ENCODE assay signal across 21 cellular contexts in genomic region chr9:126630458-126631237, GRCh38. TPM values are rescaled to one million over a fixed set of nuclear protein-coding genes. Genes with fewer than 3 reads are reported as not detected.
DNase-seq lines count a peak whose midpoint lies in the region; ATAC-seq and TF ChIP-seq lines count a peak whose summit lies in the region.
"Had no signal": no experiment of that assay in that cellular context is flagged by ENCODE, and none has a peak within 500 bp of the region (broad histone marks: within the 10 kb centered on the region; RNA-seq: fewer than 3 reads in every experiment).

No MANE protein-coding gene starts in this region.

- POLR2A ChIA-PET in MCF 10A (lab: Yijun Ruan, JAX), result no interaction called here

- H3K27ac ChIP-seq in breast epithelium (peak overlapping the region in 1 of 2 donors; percentile 43), endodermal cell (ENCODE audit: low read depth, low read length) (no peak overlapping the region)
- H3K27ac ChIP-seq: vagina had no signal

- peak; percentile 38 for ATAC-seq in stimulated activated effector memory CD8-positive, alpha-beta T cell treated with anti-CD3 and anti-CD28 coated beads, Interleukin-12 subunit alpha, Interleukin-12 subunit beta, amount 100 ng/mL, for 72 hours
- ATAC-seq: sciatic nerve had no signal

- H3K4me3 Mint-ChIP-seq in MCF 10A (ENCODE audit: unreplicated experiment) (no peak overlapping the region), endodermal cell (no peak overlapping the region)
- H3K4me3 Mint-ChIP-seq in stimulated activated effector memory CD8-positive, alpha-beta T cell treated with anti-CD3 and anti-CD28 coated beads, Interleukin-12 subunit alpha, Interleukin-12 subunit beta, amount 100 ng/mL, for 72 hours, result no peak overlapping the region
- H3K4me3 Mint-ChIP-seq: GM23338 had no signal

- DNase-seq in MCF 10A (ENCODE audit: unreplicated experiment) (peak; percentile 17), breast epithelium (ENCODE audit: low spot score in 2 of 2) (no peak), NCI-H2029 (lab: John Stamatoyannopoulos, UW) (peak; percentile 70), endodermal cell (peak; percentile 73), mesenteric fat pad (ENCODE audit: low spot score) (no peak), MG63 (no peak)
- no peak for DNase-seq in stimulated activated effector memory CD8-positive, alpha-beta T cell treated with anti-CD3 and anti-CD28 coated beads, Interleukin-12 subunit alpha, Interleukin-12 subunit beta, amount 100 ng/mL, for 72 hours (ENCODE audit: low spot score in 2 of 2)
- no peak for DNase-seq in stimulated activated CD4-positive, alpha-beta T cell treated with anti-CD3 and anti-CD28 coated beads, Interleukin-15, amount 100 ng/mL, for 24 hours
- DNase-seq: activated CD4-positive, CD25-positive, alpha-beta regulatory T cell; cerebellar nuclear complex; effector memory CD4-positive, alpha-beta T cell; GDM1; hypothalamus; Kasumi-1; NCI-H1436; NCI-H446 treated with DMSO at 0.1 percent for 48 hours; nucleus accumbens; T-helper 2 cell had no signal

- intact Hi-C loops in MCF 10A (cut with micrococcal nuclease), result no loop called here
- intact Hi-C loops in breast epithelium (cut with DNase I; ENCODE audit: low total_unique reads), result no loop called here

- no peak overlapping the region for H3K27ac Mint-ChIP-seq in MCF 10A (ENCODE audit: low read depth, unreplicated experiment)
- no peak overlapping the region for H3K27ac Mint-ChIP-seq in endodermal cell
- no peak overlapping the region for H3K27ac Mint-ChIP-seq in stimulated activated effector memory CD8-positive, alpha-beta T cell treated with anti-CD3 and anti-CD28 coated beads, Interleukin-12 subunit alpha, Interleukin-12 subunit beta, amount 100 ng/mL, for 72 hours
- H3K27ac Mint-ChIP-seq: GM23338 had no signal

- H3K9me3 ChIP-seq in breast epithelium, result no peaks in the 10 kb centered on the region
- no peaks in the 10 kb centered on the region for H3K9me3 ChIP-seq in endodermal cell (ENCODE audit: control insufficient read depth, low read length)
- H3K9me3 ChIP-seq in MG63, result no peaks in the 10 kb centered on the region
- H3K9me3 ChIP-seq: vagina had no signal

- no peak for TF ChIP-seq CTCF in MCF 10A (IDR thresholded peaks at IDR 0.05; ENCODE audit: unreplicated experiment)
- no peak for TF ChIP-seq CTCF in breast epithelium (IDR thresholded peaks at IDR 0.05)
- TF ChIP-seq CTCF in endodermal cell (conservative IDR thresholded peaks at IDR 0.05), result no peak

- 12 to 32% methylated on average over 7 to 20 of the region's 20 CpGs for WGBS in endodermal cell (ENCODE audit: insufficient coverage in 1 of 2, insufficient read length in 1 of 2), 2 experiments

- BruUV-seq in MCF 10A (replicated peaks; lab: Mats Ljungman, UMichigan), result no TSS peak

- no peak overlapping the region for H3K4me3 ChIP-seq in breast epithelium
- no peak overlapping the region for H3K4me3 ChIP-seq in endodermal cell (ENCODE audit: low read length)
- H3K4me3 ChIP-seq in MG63, result no peak overlapping the region
- H3K4me3 ChIP-seq: GM23338, vagina had no signal

- TF ChIP-seq POLR2A in breast epithelium (IDR thresholded peaks at IDR 0.05), result no peak

- H3K4me1 ChIP-seq in breast epithelium (peaks cover 5 to 11% of the 10 kb centered on the region in 2 donors), endodermal cell (ENCODE audit: control insufficient read depth, insufficient read depth, low read length) (peaks cover 11% of the 10 kb centered on the region)

- CTCF ChIA-PET in MCF 10A (lab: Yijun Ruan, JAX), result interaction anchor here (0.6 to 1.1 kb wide), 2 partner anchors 20 to 212 kb away, joined by 3 read pairs; no protein-coding TSS in a partner anchor

- H3K36me3 Mint-ChIP-seq in MCF 10A (ENCODE audit: insufficient read depth, unreplicated experiment), result no peaks in the 10 kb centered on the region
- H3K36me3 Mint-ChIP-seq in endodermal cell (ENCODE audit: low read depth), result no peaks in the 10 kb centered on the region
- H3K36me3 Mint-ChIP-seq in stimulated activated effector memory CD8-positive, alpha-beta T cell treated with anti-CD3 and anti-CD28 coated beads, Interleukin-12 subunit alpha, Interleukin-12 subunit beta, amount 100 ng/mL, for 72 hours, result no peaks in the 10 kb centered on the region

- H3K36me3 ChIP-seq in breast epithelium (no peaks in the 10 kb centered on the region), endodermal cell (ENCODE audit: control insufficient read depth, insufficient read depth, low read length) (no peaks in the 10 kb centered on the region), MG63 (no peaks in the 10 kb centered on the region)
- H3K36me3 ChIP-seq: vagina had no signal

- H3K4me1 Mint-ChIP-seq in MCF 10A (ENCODE audit: insufficient read depth, unreplicated experiment) (no peaks in the 10 kb centered on the region), endodermal cell (peaks cover 7% of the 10 kb centered on the region)
- peaks cover 9% of the 10 kb centered on the region for H3K4me1 Mint-ChIP-seq in stimulated activated effector memory CD8-positive, alpha-beta T cell treated with anti-CD3 and anti-CD28 coated beads, Interleukin-12 subunit alpha, Interleukin-12 subunit beta, amount 100 ng/mL, for 72 hours

- H3K27me3 Mint-ChIP-seq in MCF 10A (ENCODE audit: insufficient read depth, unreplicated experiment) (no peaks in the 10 kb centered on the region), endodermal cell (ENCODE audit: insufficient read depth) (peaks cover 96% of the 10 kb centered on the region)

- H3K9ac ChIP-seq in endodermal cell (ENCODE audit: extremely low read depth, low read length, poor library complexity, severe bottlenecking), result no peak overlapping the region

- H3K27me3 ChIP-seq in breast epithelium (peaks cover 0 to 9% of the 10 kb centered on the region in 2 donors), endodermal cell (ENCODE audit: control insufficient read depth, insufficient read depth, low read length, poor library complexity, severe bottlenecking) (peaks cover 92% of the 10 kb centered on the region), MG63 (no peaks in the 10 kb centered on the region)

- H3K9me3 Mint-ChIP-seq in MCF 10A (ENCODE audit: unreplicated experiment) (no peaks in the 10 kb centered on the region), endodermal cell (no peaks in the 10 kb centered on the region)
- no peaks in the 10 kb centered on the region for H3K9me3 Mint-ChIP-seq in stimulated activated effector memory CD8-positive, alpha-beta T cell treated with anti-CD3 and anti-CD28 coated beads, Interleukin-12 subunit alpha, Interleukin-12 subunit beta, amount 100 ng/mL, for 72 hours
- H3K9me3 Mint-ChIP-seq: GM23338 had no signal

RNA-seq across cellular contexts. Expression of gene LMX1B, which starts 16.9 kb away (rescaled TPM):
- total RNA-seq in MCF 10A (2022) (3.4 and 3.9 TPM in 2 replicates), breast epithelium (10 to 100 TPM in 1 of 3 donors, 1 to 10 TPM in 1, under 1 TPM in 1; 0.16 to 20.3 (median 9.2) TPM), endodermal cell (10 to 100 TPM; 11.1 to 11.4 TPM), mesenteric fat pad (0.77 TPM)
- 15.4 TPM for polyA plus RNA-seq in endodermal cell (2013, experiment 1 of 2)
- 14.7 TPM for polyA plus RNA-seq in endodermal cell (2013, experiment 2 of 2)
- total RNA-seq in MG63 (2014; rRNA removed; shearing (Covaris generic); ENCODE audit: low replicate concordance), result 0.69 and 1.6 TPM in 2 replicates
- total RNA-seq: vagina had no signal

Comparison
In these comparisons a context has a peak if more than half of its experiments do, and no peak if none do; other contexts are left out.
1. DNase-seq: peak in MCF 10A (single experiment), NCI-H2029 (single experiment) and endodermal cell (single experiment); none in breast epithelium (0 of 2), stimulated activated effector memory CD8-positive, alpha-beta T cell treated with anti-CD3 and anti-CD28 coated beads, Interleukin-12 subunit alpha, Interleukin-12 subunit beta, amount 100 ng/mL, for 72 hours (0 of 2), mesenteric fat pad (single experiment), MG63 (single experiment) and stimulated activated CD4-positive, alpha-beta T cell treated with anti-CD3 and anti-CD28 coated beads, Interleukin-15, amount 100 ng/mL, for 24 hours (single experiment).